Comparison of ENCODE assay signal across 9 cellular contexts in the genomic region with DNA sequence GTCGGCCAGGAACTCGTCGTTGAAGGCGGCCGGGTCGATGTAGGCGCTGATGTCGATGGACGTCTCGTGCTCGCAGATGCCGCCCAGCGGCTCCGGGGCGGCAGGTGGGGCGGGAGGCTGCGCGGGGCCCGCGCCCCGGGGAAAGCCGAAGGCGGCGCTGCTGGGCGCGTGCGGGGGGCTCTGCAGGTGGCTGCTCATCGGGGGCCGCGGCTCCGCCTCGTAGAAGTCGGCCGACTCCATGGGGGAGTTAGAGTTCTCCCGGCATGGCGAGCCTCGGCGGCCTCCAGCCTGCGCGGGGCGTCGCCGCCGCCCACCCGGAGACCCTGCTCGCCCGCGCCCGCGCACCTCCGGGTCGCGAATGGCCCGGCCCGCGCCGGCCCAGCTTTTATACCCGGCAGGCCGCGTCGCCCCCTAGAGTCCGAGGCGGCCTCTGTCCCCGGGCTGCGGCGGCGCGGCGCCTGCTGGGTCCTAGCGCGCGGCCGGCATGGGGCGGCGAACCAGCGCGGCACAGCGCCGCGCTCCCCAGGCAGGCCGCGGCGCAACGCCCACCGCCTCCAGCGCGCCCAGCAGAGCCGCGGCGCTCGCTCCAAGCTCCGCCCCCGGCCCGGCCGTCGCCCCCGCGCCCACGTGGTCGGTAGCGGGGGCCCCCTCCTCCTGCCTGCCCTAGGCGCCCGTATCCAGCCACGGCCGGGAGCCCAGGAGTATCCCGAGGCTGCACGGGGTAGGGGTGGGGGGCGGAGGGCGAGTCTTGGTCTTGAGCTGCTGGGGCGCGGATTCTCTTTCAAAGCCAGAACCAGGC. TPM values are rescaled to one million over a fixed set of nuclear protein-coding genes. Genes with fewer than 3 reads are reported as not detected.
A peak's percentile ranks its signal among the peaks of the same experiment; 100 is the strongest.
DNase-seq lines count a peak whose midpoint lies in the region; ATAC-seq and TF ChIP-seq lines count a peak whose summit lies in the region.
"Had no signal": no experiment of that assay in that cellular context is flagged by ENCODE, and none has a peak within 500 bp of the region (broad histone marks: within the 10 kb centered on the region; RNA-seq: fewer than 3 reads in every experiment).

A gene (minus strand): TSS at position 360 of the 799 bp plus-strand sequence. CDS start 120 bp downstream, at position 240.

- H3K27me3 ChIP-seq in left lung, result peaks cover 8 to 69% of the 10 kb centered on the region in 2 donors

- H3K36me3 ChIP-seq in left lung, result no peaks in the 10 kb centered on the region

- ATAC-seq in HG02885 (IDR thresholded peaks at IDR 0.05; ENCODE audit: poor library complexity, unreplicated experiment) (peak; percentile 90), left lung (peak; percentile 75)

- intact Hi-C loops in left lung (cut with DNase I), result no loop called here

- peak within 1 kb of the TSS; percentile 83 for H3K4me3 ChIP-seq in coronary artery
- H3K4me3 ChIP-seq in left lung, result peak within 1 kb of the TSS; percentile 66 to 70

- peaks cover 15 to 57% of the 10 kb centered on the region in 2 donors for H3K4me1 ChIP-seq in left lung

- H3K27ac ChIP-seq in coronary artery, result peak within 1 kb of the TSS; percentile 36 to 84
- peak within 1 kb of the TSS; percentile 81 to 93 for H3K27ac ChIP-seq in left lung

- H3K9me3 ChIP-seq in left lung, result no peaks in the 10 kb centered on the region

- TF ChIP-seq CTCF in coronary artery (IDR thresholded peaks at IDR 0.05), result peak; percentile 35
- peak; percentile 20 to 56 for TF ChIP-seq CTCF in left lung (IDR thresholded peaks at IDR 0.05)

- DNase-seq in NCI-H2081 (lab: John Stamatoyannopoulos, UW) (peak; percentile 13 to 30), NCI-H2081 treated with DMSO at 0.1 percent for 48 hours (lab: John Stamatoyannopoulos, UW) (no peak), NCI-H2171 treated with DMSO at 0.1 percent for 48 hours (lab: John Stamatoyannopoulos, UW) (peak; percentile 80), coronary artery (ENCODE audit: low spot score) (peak; percentile 81), left lung (peak; percentile 88 to 97)
- DNase-seq in activated CD4-positive, alpha-beta T cell treated with anti-CD3 and anti-CD28 coated beads for 4 hours, result peak; percentile 37 to 53
- peak; percentile 56 to 74 for DNase-seq in stimulated activated CD4-positive, alpha-beta T cell treated with anti-CD3 and anti-CD28 coated beads, Interleukin-2, amount 100 ng/mL, for 24 hours
- DNase-seq: DND-41 had no signal

RNA-seq across cellular contexts. Expression of the gene that starts here (rescaled TPM):
- 10 to 100 TPM; 43.4 to 93.8 TPM for total RNA-seq in left lung
